In genomic region chr5:71067262-71067928, GRCh38 we compare ENCODE assay signal across 8 cellular contexts. TPM values are rescaled to one million over a fixed set of nuclear protein-coding genes. Genes with fewer than 3 reads are reported as not detected.
A peak's percentile ranks its signal among the peaks of the same experiment; 100 is the strongest.
DNase-seq lines count a peak whose midpoint lies in the region; ATAC-seq, FAIRE-seq and TF ChIP-seq lines count a peak whose summit lies in the region.
"Not testable (repeated sequence)": the region's sequence is repeated elsewhere in the genome, so short reads cannot be mapped to it uniquely, and the experiment has no call there.

Gene GTF2H2 (minus strand): TSS chr5:71067676. CDS start chr5:71062763, 4,913 bp downstream.

- CTCF ChIA-PET in Calu3 (lab: Charles Lee); activated CD4-positive, alpha-beta memory T cell treated with anti-CD3 and anti-CD28 coated beads for 36 hours (lab: Charles Lee): not testable (repeated sequence)

- POLR2A ChIA-PET in activated CD4-positive, alpha-beta memory T cell treated with anti-CD3 and anti-CD28 coated beads for 36 hours (lab: Charles Lee): not testable (repeated sequence)

- not testable (repeated sequence) for H3K9me3 Mint-ChIP-seq in Calu3 (ENCODE audit: low read depth, unreplicated experiment); activated CD4-positive, alpha-beta memory T cell treated with anti-CD3 and anti-CD28 coated beads for 36 hours; stimulated activated naive CD8-positive, alpha-beta T cell treated with anti-CD3 and anti-CD28 coated beads, Interleukin-15, amount 100 ng/mL, for 72 hours

- not testable (repeated sequence) for H3K4me3 Mint-ChIP-seq in Calu3 (ENCODE audit: low read depth, unreplicated experiment); activated CD4-positive, alpha-beta memory T cell treated with anti-CD3 and anti-CD28 coated beads for 36 hours; stimulated activated naive CD8-positive, alpha-beta T cell treated with anti-CD3 and anti-CD28 coated beads, Interleukin-15, amount 100 ng/mL, for 72 hours

- not testable (repeated sequence) for H3K36me3 Mint-ChIP-seq in Calu3 (ENCODE audit: insufficient read depth, unreplicated experiment); activated CD4-positive, alpha-beta memory T cell treated with anti-CD3 and anti-CD28 coated beads for 36 hours

- H3K27me3 Mint-ChIP-seq in Calu3 (ENCODE audit: unreplicated experiment); activated CD4-positive, alpha-beta memory T cell treated with anti-CD3 and anti-CD28 coated beads for 36 hours; stimulated activated naive CD8-positive, alpha-beta T cell treated with anti-CD3 and anti-CD28 coated beads, Interleukin-15, amount 100 ng/mL, for 72 hours: not testable (repeated sequence)

- ATAC-seq in GM19467 (IDR thresholded peaks at IDR 0.05; ENCODE audit: unreplicated experiment) (peak; percentile 96), HG02840 (IDR thresholded peaks at IDR 0.05; ENCODE audit: low FRiP score, unreplicated experiment) (peak; percentile 96), HG03521 (IDR thresholded peaks at IDR 0.05; ENCODE audit: unreplicated experiment) (peak; percentile 97)
- ATAC-seq in stimulated activated naive CD8-positive, alpha-beta T cell treated with anti-CD3 and anti-CD28 coated beads, Interleukin-15, amount 100 ng/mL, for 72 hours: peak; percentile 100

- not testable (repeated sequence) for TF ChIP-seq CTCF in Calu3 (IDR thresholded peaks at IDR 0.05; ENCODE audit: unreplicated experiment)

- not testable (repeated sequence) for DNase-seq in Calu3; activated CD4-positive, alpha-beta memory T cell treated with anti-CD3 and anti-CD28 coated beads for 36 hours; mesenteric fat pad (ENCODE audit: low spot score); stimulated activated naive CD8-positive, alpha-beta T cell treated with anti-CD3 and anti-CD28 coated beads, Interleukin-15, amount 100 ng/mL, for 72 hours

- not testable (repeated sequence) for BruUV-seq in Calu3 (replicated peaks; lab: Mats Ljungman, UMichigan)

- intact Hi-C loops in Calu3 (cut with micrococcal nuclease; ENCODE audit: unreplicated experiment); activated CD4-positive, alpha-beta memory T cell treated with anti-CD3 and anti-CD28 coated beads for 36 hours (cut with micrococcal nuclease): not testable (repeated sequence)

- not testable (repeated sequence) for H3K4me1 Mint-ChIP-seq in Calu3 (ENCODE audit: low read depth, unreplicated experiment); activated CD4-positive, alpha-beta memory T cell treated with anti-CD3 and anti-CD28 coated beads for 36 hours (ENCODE audit: low read depth); stimulated activated naive CD8-positive, alpha-beta T cell treated with anti-CD3 and anti-CD28 coated beads, Interleukin-15, amount 100 ng/mL, for 72 hours

- not testable (repeated sequence) for H3K27ac Mint-ChIP-seq in Calu3 (ENCODE audit: unreplicated experiment); activated CD4-positive, alpha-beta memory T cell treated with anti-CD3 and anti-CD28 coated beads for 36 hours; stimulated activated naive CD8-positive, alpha-beta T cell treated with anti-CD3 and anti-CD28 coated beads, Interleukin-15, amount 100 ng/mL, for 72 hours

- FAIRE-seq in endometrium (lab: Jason Lieb, UNC): peak; percentile 71

RNA-seq across cellular contexts. Expression of gene GTF2H2, which starts in this region (rescaled TPM):
- total RNA-seq in Calu3 (2022): 21.9 and 23.2 TPM in 2 replicates
- total RNA-seq in activated CD4-positive, alpha-beta memory T cell treated with anti-CD3 and anti-CD28 coated beads for 36 hours: 10 to 100 TPM; 52.4 to 55.0 TPM
- total RNA-seq in mesenteric fat pad: 21.7 TPM
